In genomic region chr9:69104830-69105527, GRCh38 we compare ENCODE assay signal across 12 cellular contexts.
DNase-seq lines count a peak whose midpoint lies in the region; ATAC-seq and TF ChIP-seq lines count a peak whose summit lies in the region.
"Had no signal": no experiment of that assay in that cellular context is flagged by ENCODE, and none has a peak within 500 bp of the region (broad histone marks: within the 10 kb centered on the region; RNA-seq: fewer than 3 reads in every experiment).

No MANE protein-coding gene starts in this region.

- no peaks in the 10 kb centered on the region for H3K4me1 ChIP-seq in lower lobe of right lung
- H3K4me1 ChIP-seq: BLaER1 treated with 17β-estradiol and CSF1 and Interleukin-3, amounts not matched to agents 10 nM and 100 nM; gastrocnemius medialis had no signal

- no peaks in the 10 kb centered on the region for H3K4me1 Mint-ChIP-seq in MCF 10A (ENCODE audit: insufficient read depth, unreplicated experiment)
- H3K4me1 Mint-ChIP-seq: stimulated activated memory B cell treated with anti-CD40 and anti-IgM and Interleukin-4, amounts not matched to agents 10 μg/mL and 1 μg/mL and 100 μg/mL, for 72 hours had no signal

- DNase-seq in DMS153 (lab: John Stamatoyannopoulos, UW) (peak; percentile 95), NCI-H146 (lab: John Stamatoyannopoulos, UW) (peak; percentile 92), MCF 10A (ENCODE audit: unreplicated experiment) (peak; percentile 73), lower lobe of right lung (peak; percentile 83), COLO829 (ENCODE audit: low spot score) (no peak), A172 (ENCODE audit: low spot score) (no peak)
- DNase-seq: gastrocnemius medialis; NK-92 treated with Interleukin-12 subunit alpha and Interleukin-12 subunit beta, amount 100 ng/mL, for 24 hours had no signal

- no peaks in the 10 kb centered on the region for H3K27me3 Mint-ChIP-seq in MCF 10A (ENCODE audit: insufficient read depth, unreplicated experiment)
- H3K27me3 Mint-ChIP-seq: stimulated activated memory B cell treated with anti-CD40 and anti-IgM and Interleukin-4, amounts not matched to agents 10 μg/mL and 1 μg/mL and 100 μg/mL, for 72 hours had no signal

- no peak overlapping the region for H3K4me3 Mint-ChIP-seq in MCF 10A (ENCODE audit: unreplicated experiment)
- H3K4me3 Mint-ChIP-seq: stimulated activated memory B cell treated with anti-CD40 and anti-IgM and Interleukin-4, amounts not matched to agents 10 μg/mL and 1 μg/mL and 100 μg/mL, for 72 hours had no signal

- no peaks in the 10 kb centered on the region for H3K9me3 Mint-ChIP-seq in MCF 10A (ENCODE audit: unreplicated experiment)
- H3K9me3 Mint-ChIP-seq: stimulated activated memory B cell treated with anti-CD40 and anti-IgM and Interleukin-4, amounts not matched to agents 10 μg/mL and 1 μg/mL and 100 μg/mL, for 72 hours had no signal

- no peak overlapping the region for H3K4me3 ChIP-seq in lower lobe of right lung
- H3K4me3 ChIP-seq: BLaER1 treated with 17β-estradiol and CSF1 and Interleukin-3, amounts not matched to agents 10 nM and 100 nM; gastrocnemius medialis had no signal

- POLR2A ChIA-PET in MCF 10A (lab: Yijun Ruan, JAX), result interaction anchor here (0.6 to 2.8 kb wide), 13 partner anchors 9 to 88 kb away, joined by 3 to 41 read pairs (median 6); partner anchors contain the start of gene TJP2

- H3K27me3 ChIP-seq in lower lobe of right lung (ENCODE audit: low read depth), result no peaks in the 10 kb centered on the region
- H3K27me3 ChIP-seq: BLaER1 treated with 17β-estradiol and CSF1 and Interleukin-3, amounts not matched to agents 10 nM and 100 nM; gastrocnemius medialis had no signal

- ATAC-seq in lower lobe of right lung (peak; percentile 99), HG03378 (IDR thresholded peaks at IDR 0.05; ENCODE audit: unreplicated experiment) (no peak), HG03135 (IDR thresholded peaks at IDR 0.05; ENCODE audit: unreplicated experiment) (no peak)
- ATAC-seq: gastrocnemius medialis; stimulated activated memory B cell treated with anti-CD40 and anti-IgM and Interleukin-4, amounts not matched to agents 10 μg/mL and 1 μg/mL and 100 μg/mL, for 72 hours had no signal

- no peaks in the 10 kb centered on the region for H3K36me3 ChIP-seq in lower lobe of right lung
- H3K36me3 ChIP-seq: BLaER1 treated with 17β-estradiol and CSF1 and Interleukin-3, amounts not matched to agents 10 nM and 100 nM; gastrocnemius medialis had no signal

- no TSS peak for BruUV-seq in MCF 10A (replicated peaks; lab: Mats Ljungman, UMichigan)

- peak overlapping the region; percentile 61 for H3K27ac Mint-ChIP-seq in MCF 10A (ENCODE audit: low read depth, unreplicated experiment)
- H3K27ac Mint-ChIP-seq: stimulated activated memory B cell treated with anti-CD40 and anti-IgM and Interleukin-4, amounts not matched to agents 10 μg/mL and 1 μg/mL and 100 μg/mL, for 72 hours had no signal

- no peaks in the 10 kb centered on the region for H3K9me3 ChIP-seq in lower lobe of right lung
- H3K9me3 ChIP-seq: BLaER1 treated with 17β-estradiol and CSF1 and Interleukin-3, amounts not matched to agents 10 nM and 100 nM; gastrocnemius medialis had no signal

- intact Hi-C loops in MCF 10A (cut with micrococcal nuclease) (no loop called here), lower lobe of right lung (cut with DNase I) (no loop called here)

- CTCF ChIA-PET in MCF 10A (lab: Yijun Ruan, JAX), result interaction anchor here (0.8 to 1.0 kb wide), 2 partner anchors 88 to 90 kb away, joined by 4 read pairs; no protein-coding TSS in a partner anchor

- peak overlapping the region; percentile 58 for H3K27ac ChIP-seq in lower lobe of right lung
- H3K27ac ChIP-seq: BLaER1 treated with 17β-estradiol and CSF1 and Interleukin-3, amounts not matched to agents 10 nM and 100 nM; gastrocnemius medialis had no signal

- no peak for TF ChIP-seq CTCF in MCF 10A (IDR thresholded peaks at IDR 0.05; ENCODE audit: unreplicated experiment)
- TF ChIP-seq CTCF in lower lobe of right lung (IDR thresholded peaks at IDR 0.05), result no peak

- H3K36me3 Mint-ChIP-seq in MCF 10A (ENCODE audit: insufficient read depth, unreplicated experiment), result peaks cover 5% of the 10 kb centered on the region

Comparison
In these comparisons a context has a peak if more than half of its experiments do, and no peak if none do; other contexts are left out.
1. DNase-seq: peak in DMS153 (single experiment), NCI-H146 (single experiment), MCF 10A (single experiment) and lower lobe of right lung (single experiment); none in COLO829 (single experiment) and A172 (single experiment).
2. ATAC-seq: peak in lower lobe of right lung (2 of 2); none in HG03378 (single experiment) and HG03135 (single experiment).